In genomic region chrX:132395645-132396044, GRCh38 we compare ENCODE assay signal across 24 cellular contexts.
DNase-seq lines count a peak whose midpoint lies in the region; ATAC-seq, FAIRE-seq and TF ChIP-seq lines count a peak whose summit lies in the region.
"Had no signal": no experiment of that assay in that cellular context is flagged by ENCODE, and none has a peak within 500 bp of the region (broad histone marks: within the 10 kb centered on the region; RNA-seq: fewer than 3 reads in every experiment).

No MANE protein-coding gene starts in this region.

- H3K4me3 ChIP-seq in A549: no peak overlapping the region
- H3K4me3 ChIP-seq in astrocyte (ENCODE audit: insufficient read depth, low read depth, low read length): no peak overlapping the region
- H3K4me3 ChIP-seq: BLaER1 treated with 17β-estradiol and CSF1 and Interleukin-3, amounts not matched to agents 10 nM and 100 nM; GM12878; GM23248 had no signal

- TF ChIP-seq CTCF in A549 (IDR thresholded peaks at IDR 0.05): no peak
- no peak for TF ChIP-seq CTCF in astrocyte (IDR thresholded peaks at IDR 0.05; ENCODE audit: insufficient read depth, low read depth, low read length)
- no peak for TF ChIP-seq CTCF in nephron progenitor cell (IDR thresholded peaks at IDR 0.05)

- H3K36me3 Mint-ChIP-seq in astrocyte (ENCODE audit: low read depth, unreplicated experiment) (no peaks in the 10 kb centered on the region), nephron progenitor cell (ENCODE audit: low read depth) (no peaks in the 10 kb centered on the region)

- H3K27me3 Mint-ChIP-seq in astrocyte (ENCODE audit: low read depth, unreplicated experiment): no peaks in the 10 kb centered on the region
- no peaks in the 10 kb centered on the region for H3K27me3 Mint-ChIP-seq in nephron progenitor cell (ENCODE audit: low read depth, poor library complexity)
- H3K27me3 Mint-ChIP-seq: CD4-positive, alpha-beta T cell had no signal

- 20% methylated on average over 2 of the region's 2 CpGs for WGBS in A549 (ENCODE audit: missing lambda C conversion rate)

- H3K36me3 ChIP-seq in astrocyte (ENCODE audit: insufficient read depth, low read length): no peaks in the 10 kb centered on the region
- H3K36me3 ChIP-seq: BE2C had no signal

- no peak for TF ChIP-seq EP300 in A549 (IDR thresholded peaks at IDR 0.05)

- H3K4me1 Mint-ChIP-seq in astrocyte (ENCODE audit: low read depth, unreplicated experiment): no peaks in the 10 kb centered on the region
- no peaks in the 10 kb centered on the region for H3K4me1 Mint-ChIP-seq in nephron progenitor cell
- H3K4me1 Mint-ChIP-seq: CD14-positive monocyte, H9 had no signal

- no peaks in the 10 kb centered on the region for H3K79me2 ChIP-seq in astrocyte (ENCODE audit: insufficient read depth, low read length)

- DNase-seq in A549 (ENCODE audit: low read depth in 1 of 2, low spot score in 1 of 2): no peak
- no peak for DNase-seq in astrocyte (ENCODE audit: low read depth)
- DNase-seq in left lobe of liver (ENCODE audit: low spot score): no peak
- DNase-seq in nephron progenitor cell: no peak
- no peak for DNase-seq in RKO (ENCODE audit: low spot score)
- no peak for DNase-seq in head of caudate nucleus
- no peak for DNase-seq in NCI-H146 (lab: John Stamatoyannopoulos, UW)
- DNase-seq: ACHN; AML-193; BE2C; CD4-positive, alpha-beta T cell; CD8-positive, alpha-beta memory T cell; DMS 273 treated with DMSO at 0.1 percent for 48 hours; DMS79; EL; GDM1; GM23248; H9 had no signal

- no peak overlapping the region for H3K27ac Mint-ChIP-seq in astrocyte (ENCODE audit: unreplicated experiment)
- H3K27ac Mint-ChIP-seq in nephron progenitor cell: peak overlapping the region; percentile 46
- H3K27ac Mint-ChIP-seq: CD4-positive, alpha-beta T cell; CD8-positive, alpha-beta memory T cell had no signal

- H2AFZ ChIP-seq in astrocyte (ENCODE audit: low read depth, low read length): no peak overlapping the region
- H2AFZ ChIP-seq: GM23248 had no signal

- TF ChIP-seq POLR2A in A549 (IDR thresholded peaks at IDR 0.05; ENCODE audit: low read length): no peak

- ATAC-seq in A549: no peak
- ATAC-seq in left lobe of liver: peak; percentile 24
- ATAC-seq in esophagus mucosa: no peak
- ATAC-seq: GM12878, HCT116 had no signal

- H3K4me3 Mint-ChIP-seq in astrocyte (ENCODE audit: unreplicated experiment): no peak overlapping the region
- H3K4me3 Mint-ChIP-seq in nephron progenitor cell: no peak overlapping the region
- H3K4me3 Mint-ChIP-seq: CD14-positive monocyte; CD4-positive, alpha-beta T cell; CD8-positive, alpha-beta memory T cell; H9 had no signal

- intact Hi-C loops in head of caudate nucleus (cut with DNase I): no loop called here

- H4K20me1 ChIP-seq in astrocyte (ENCODE audit: insufficient read depth, low read length): no peaks in the 10 kb centered on the region

- FAIRE-seq in A549 (lab: Jason Lieb, UNC) (peak; percentile 32), astrocyte (lab: Jason Lieb, UNC) (peak; percentile 50)
- FAIRE-seq: GM12878, GM19239 had no signal

- H3K27ac ChIP-seq in A549 (no peak overlapping the region), astrocyte (ENCODE audit: low read depth, low read length) (no peak overlapping the region)
- H3K27ac ChIP-seq: BLaER1 treated with 17β-estradiol and CSF1 and Interleukin-3, amounts not matched to agents 10 nM and 100 nM; GM23248 had no signal

- POLR2A ChIA-PET in A549 (lab: Yijun Ruan, JAX): no interaction called here

- H3K9me3 Mint-ChIP-seq in astrocyte (ENCODE audit: unreplicated experiment): no peaks in the 10 kb centered on the region
- no peaks in the 10 kb centered on the region for H3K9me3 Mint-ChIP-seq in nephron progenitor cell
- H3K9me3 Mint-ChIP-seq: CD14-positive monocyte; CD4-positive, alpha-beta T cell; CD8-positive, alpha-beta memory T cell; H9 had no signal

- H3K4me2 ChIP-seq in A549: no peak overlapping the region
- no peak overlapping the region for H3K4me2 ChIP-seq in astrocyte (ENCODE audit: low read length)

- TF ChIP-seq RAD21 in A549 (conservative IDR thresholded peaks at IDR 0.05 in 1 of 2, IDR thresholded peaks at IDR 0.05 in 1 of 2): no peak

- CTCF ChIA-PET in A549 (lab: Yijun Ruan, JAX): no interaction called here

- H3K4me1 ChIP-seq in A549 (no peaks in the 10 kb centered on the region), astrocyte (ENCODE audit: insufficient read depth, low read length) (no peaks in the 10 kb centered on the region)
- H3K4me1 ChIP-seq: BE2C had no signal

- H3K9ac ChIP-seq in astrocyte (ENCODE audit: low read length): no peak overlapping the region
- H3K9ac ChIP-seq: BLaER1 treated with 17β-estradiol and CSF1 and Interleukin-3, amounts not matched to agents 10 nM and 100 nM; GM23248 had no signal

- H3K9me3 ChIP-seq in A549 (no peaks in the 10 kb centered on the region), astrocyte (ENCODE audit: insufficient read depth, low read depth, low read length) (no peaks in the 10 kb centered on the region)
- H3K9me3 ChIP-seq: BE2C; BLaER1 treated with 17β-estradiol and CSF1 and Interleukin-3, amounts not matched to agents 10 nM and 100 nM had no signal

- H3K27me3 ChIP-seq in astrocyte (ENCODE audit: insufficient read depth, low read length): no peaks in the 10 kb centered on the region
- H3K27me3 ChIP-seq: BE2C had no signal

TF ChIP-seq in A549, 52 proteins besides CTCF, POLR2A, EP300 and RAD21:
- no peak for TF ChIP-seq POLR2AphosphoS2 (conservative IDR thresholded peaks at IDR 0.05; ENCODE audit: low read length)
- no peak for TF ChIP-seq MYC (IDR thresholded peaks at IDR 0.05; ENCODE audit: borderline replicate concordance, low read length)
- no peak for TF ChIP-seq E2F6 (IDR thresholded peaks at IDR 0.05; ENCODE audit: borderline replicate concordance, low read depth)
- no peak for TF ChIP-seq REST (IDR thresholded peaks at IDR 0.05)
- TF ChIP-seq KDM1A (IDR thresholded peaks at IDR 0.05; ENCODE audit: low read depth): no peak
TF ChIP-seq in A549: peak in this region for 0.
